ENCODE assay signal across 2 cellular contexts in the genomic region with DNA sequence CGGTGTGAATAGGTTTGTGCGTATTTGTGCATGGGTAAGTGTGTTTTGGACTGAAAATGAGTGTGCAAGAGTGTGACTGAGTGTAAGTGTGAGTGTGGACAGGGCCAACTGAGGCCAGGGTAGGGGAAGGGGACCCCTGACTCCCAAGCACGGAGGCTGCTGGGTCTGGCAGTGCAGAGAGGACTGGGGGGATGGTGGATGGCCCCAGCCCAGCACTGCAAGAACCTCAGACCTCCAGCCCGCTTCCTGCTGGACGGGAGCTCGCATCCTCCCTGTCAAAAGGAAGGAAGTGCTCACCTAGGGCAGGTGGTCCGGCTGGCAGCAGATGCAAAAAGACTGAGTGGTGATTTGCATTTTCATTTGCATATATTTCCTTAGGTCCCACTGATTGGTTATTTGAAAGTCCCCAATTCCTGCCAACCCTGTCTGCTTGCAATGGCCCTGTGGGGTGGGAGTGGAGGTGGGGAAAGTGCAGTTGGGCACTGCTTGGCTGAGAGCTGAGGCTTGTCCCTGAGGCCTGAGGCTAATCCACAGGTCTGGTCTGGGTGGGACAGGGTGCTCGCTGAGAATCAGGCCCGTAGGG.
TF ChIP-seq lines count a peak whose summit lies in the region.

No MANE protein-coding gene starts in this region.

TF ChIP-seq in IMR-90, 13 proteins besides CTCF, POLR2A, EP300 and RAD21 (continued from another document):
- TF ChIP-seq RCOR1 (IDR thresholded peaks at IDR 0.05; ENCODE audit: insufficient replicate concordance, low read length): no peak
- TF ChIP-seq USF2 (IDR thresholded peaks at IDR 0.05; ENCODE audit: low read depth, low read length): no peak
- no peak for TF ChIP-seq NFE2L2 (IDR thresholded peaks at IDR 0.05; ENCODE audit: low read depth, low read length)
- TF ChIP-seq RFX5 (IDR thresholded peaks at IDR 0.05; ENCODE audit: low read depth, low read length): no peak
- no peak for TF ChIP-seq ELK1 (IDR thresholded peaks at IDR 0.05; ENCODE audit: borderline replicate concordance, low read depth, low read length)
- TF ChIP-seq SMC3 (IDR thresholded peaks at IDR 0.05; ENCODE audit: low read depth, low read length): no peak
- no peak for TF ChIP-seq BHLHE40 (IDR thresholded peaks at IDR 0.05; ENCODE audit: low read depth, low read length)
- TF ChIP-seq CHD1 (IDR thresholded peaks at IDR 0.05; ENCODE audit: low read depth, low read length): no peak
- TF ChIP-seq MXI1 (IDR thresholded peaks at IDR 0.05; ENCODE audit: borderline replicate concordance, low read depth, low read length): no peak

TF ChIP-seq in WTC11, 78 proteins besides CTCF, POLR2A, EP300 and RAD21 (continued from another document):
- TF ChIP-seq ZBTB43 (CRISPR knock-in tag; IDR thresholded peaks at IDR 0.05): peak; percentile 55; the same call in 1 of the 2 replicates
- TF ChIP-seq ZNF423 (CRISPR knock-in tag; IDR thresholded peaks at IDR 0.05): no peak
- no peak for TF ChIP-seq ZSCAN18 (CRISPR knock-in tag; IDR thresholded peaks at IDR 0.05)
- TF ChIP-seq ELF4 (CRISPR knock-in tag; IDR thresholded peaks at IDR 0.05; ENCODE audit: low read depth): no peak
- no peak for TF ChIP-seq ZNF281 (CRISPR knock-in tag; IDR thresholded peaks at IDR 0.05)
- TF ChIP-seq SMAD3 (CRISPR knock-in tag; IDR thresholded peaks at IDR 0.05; ENCODE audit: borderline replicate concordance): no peak
- no peak for TF ChIP-seq AR (CRISPR knock-in tag; IDR thresholded peaks at IDR 0.05)
- no peak for TF ChIP-seq ARID4B (CRISPR knock-in tag; IDR thresholded peaks at IDR 0.05; ENCODE audit: borderline replicate concordance)
- no peak for TF ChIP-seq IRF2 (CRISPR knock-in tag; IDR thresholded peaks at IDR 0.05; ENCODE audit: borderline replicate concordance, low read depth)
- 0 out of 2 replicates have a peak, but pooled peaks have one; percentile 69 for TF ChIP-seq ZNF263 (CRISPR knock-in tag; IDR thresholded peaks at IDR 0.05; ENCODE audit: low read depth)
